Comparison of ENCODE assay signal across 24 cellular contexts in genomic region chr17:72839086-72839728, GRCh38.
A peak's percentile ranks its signal among the peaks of the same experiment; 100 is the strongest.
DNase-seq lines count a peak whose midpoint lies in the region; ATAC-seq, FAIRE-seq and TF ChIP-seq lines count a peak whose summit lies in the region.
"Had no signal": no experiment of that assay in that cellular context is flagged by ENCODE, and none has a peak within 500 bp of the region (broad histone marks: within the 10 kb centered on the region; RNA-seq: fewer than 3 reads in every experiment).

No MANE protein-coding gene starts in this region.

- H3K4me3 ChIP-seq in left ventricle myocardium inferior (no peak overlapping the region), astrocyte (ENCODE audit: insufficient read depth, low read depth, low read length) (no peak overlapping the region)
- H3K4me3 ChIP-seq: GM23338, HAP-1, PC-9 had no signal

- TF ChIP-seq CTCF in left ventricle myocardium inferior (IDR thresholded peaks at IDR 0.05; ENCODE audit: borderline replicate concordance) (no peak), astrocyte (IDR thresholded peaks at IDR 0.05; ENCODE audit: insufficient read depth, low read depth, low read length) (no peak), GM20000 (IDR thresholded peaks at IDR 0.05; ENCODE audit: extremely low read depth, missing control alignments) (no peak)

- DNase-seq in Right ventricle myocardium superior (peak; percentile 40), left ventricle myocardium inferior (no peak), astrocyte (ENCODE audit: low read depth) (peak; percentile 17), fibroblast of the conjunctiva (ENCODE audit: low read depth) (peak; percentile 10), sciatic nerve (ENCODE audit: low spot score) (no peak), GM20000 (ENCODE audit: low spot score) (no peak), HT-29 (ENCODE audit: low spot score) (no peak)
- DNase-seq: 8988T, Calu3, DND-41, HFFc6, KBM-7, MM.1S, NCI-H2029, NCI-H446 treated with DMSO at 0.1 percent for 48 hours, NCI-H526, NCI-H82, PC-9, SHP77 had no signal

- FAIRE-seq in astrocyte (lab: Jason Lieb, UNC): no peak
- FAIRE-seq: GM18507 had no signal

- no peak overlapping the region for H2AFZ ChIP-seq in astrocyte (ENCODE audit: low read depth, low read length)
- H2AFZ ChIP-seq: GM23338, PC-9 had no signal

- peaks cover 16% of the 10 kb centered on the region for H3K36me3 Mint-ChIP-seq in astrocyte (ENCODE audit: low read depth, unreplicated experiment)

- ATAC-seq in Right ventricle myocardium superior (ENCODE audit: poor library complexity) (no peak), sciatic nerve (peak; percentile 74), HG03342 (IDR thresholded peaks at IDR 0.05; ENCODE audit: unreplicated experiment) (no peak)
- ATAC-seq: GM23338 had no signal

- no peak overlapping the region for H3K4me3 Mint-ChIP-seq in astrocyte (ENCODE audit: unreplicated experiment)
- H3K4me3 Mint-ChIP-seq: GM23338, HFFc6 had no signal

- H3K79me2 ChIP-seq in astrocyte (ENCODE audit: insufficient read depth, low read length): no peaks in the 10 kb centered on the region

- no peak overlapping the region for H3K4me2 ChIP-seq in astrocyte (ENCODE audit: low read length)
- H3K4me2 ChIP-seq: GM23338, PC-9 had no signal

- H3K27me3 ChIP-seq in left ventricle myocardium inferior (ENCODE audit: low read depth): no peaks in the 10 kb centered on the region
- H3K27me3 ChIP-seq in astrocyte (ENCODE audit: insufficient read depth, low read length): no peaks in the 10 kb centered on the region

- H3K4me1 ChIP-seq in left ventricle myocardium inferior (no peaks in the 10 kb centered on the region), astrocyte (ENCODE audit: insufficient read depth, low read length) (no peaks in the 10 kb centered on the region)
- H3K4me1 ChIP-seq: HAP-1 had no signal

- H3K36me3 ChIP-seq in left ventricle myocardium inferior: peaks cover 14% of the 10 kb centered on the region
- H3K36me3 ChIP-seq in astrocyte (ENCODE audit: insufficient read depth, low read length): no peaks in the 10 kb centered on the region
- H3K36me3 ChIP-seq: HAP-1 had no signal

- H3K27ac ChIP-seq in left ventricle myocardium inferior (replicated peaks) (no peak overlapping the region), astrocyte (ENCODE audit: low read depth, low read length) (no peak overlapping the region)
- H3K27ac ChIP-seq: HL-60, PC-9 had no signal

- no peak overlapping the region for H3K27ac Mint-ChIP-seq in astrocyte (ENCODE audit: unreplicated experiment)
- H3K27ac Mint-ChIP-seq: GM23338, HFFc6 had no signal

- no peak overlapping the region for H3K9ac ChIP-seq in astrocyte (ENCODE audit: low read length)

- peaks cover 2% of the 10 kb centered on the region for H3K4me1 Mint-ChIP-seq in astrocyte (ENCODE audit: low read depth, unreplicated experiment)
- H3K4me1 Mint-ChIP-seq: GM23338 had no signal

- peaks cover 8% of the 10 kb centered on the region for H3K9me3 Mint-ChIP-seq in astrocyte (ENCODE audit: unreplicated experiment)

- H4K20me1 ChIP-seq in astrocyte (ENCODE audit: insufficient read depth, low read length): no peaks in the 10 kb centered on the region

- peaks cover 17% of the 10 kb centered on the region for H3K9me3 ChIP-seq in left ventricle myocardium inferior (replicated peaks)
- no peaks in the 10 kb centered on the region for H3K9me3 ChIP-seq in astrocyte (ENCODE audit: insufficient read depth, low read depth, low read length)
- H3K9me3 ChIP-seq: HAP-1 had no signal

- intact Hi-C loops in Right ventricle myocardium superior (cut with DNase I) (no loop called here), left ventricle myocardium inferior (cut with micrococcal nuclease) (no loop called here), sciatic nerve (cut with DNase I) (no loop called here)

- no peaks in the 10 kb centered on the region for H3K27me3 Mint-ChIP-seq in astrocyte (ENCODE audit: low read depth, unreplicated experiment)

Comparison
In these comparisons a context has a peak if more than half of its experiments do, and no peak if none do; other contexts are left out.
1. DNase-seq: peak in Right ventricle myocardium superior (single experiment), astrocyte (single experiment) and fibroblast of the conjunctiva (single experiment); none in left ventricle myocardium inferior (single experiment), sciatic nerve (single experiment), GM20000 (single experiment) and HT-29 (single experiment).